7 cellular contexts compared by ENCODE assay signal in the genomic region with DNA sequence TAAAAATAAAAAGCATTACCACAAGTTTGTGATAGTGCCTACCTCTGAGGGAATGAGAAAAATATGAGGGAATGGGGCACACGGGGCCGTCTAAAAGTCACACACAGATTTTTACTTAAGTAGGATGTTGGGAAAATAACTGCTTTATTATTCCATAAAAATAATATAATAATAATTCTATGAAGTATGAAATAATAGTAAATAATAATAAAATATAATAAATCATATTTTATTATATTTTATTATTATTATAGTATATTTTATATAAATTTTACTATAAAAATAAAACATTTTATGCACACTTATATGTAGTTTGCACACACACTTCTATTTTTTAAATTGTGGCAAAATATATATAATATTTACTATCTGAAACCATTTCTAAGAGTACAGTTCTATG.
"Had no signal": no experiment of that assay in that cellular context is flagged by ENCODE, and none has a peak within 500 bp of the region (broad histone marks: within the 10 kb centered on the region; RNA-seq: fewer than 3 reads in every experiment).

No MANE protein-coding gene starts in this region.

- H3K9me3 Mint-ChIP-seq: IgD-negative memory B cell had no signal

- H3K27me3 Mint-ChIP-seq: IgD-negative memory B cell had no signal

- H3K4me3 Mint-ChIP-seq: IgD-negative memory B cell had no signal

- ATAC-seq: HepG2, K562 had no signal

- H3K27ac Mint-ChIP-seq: IgD-negative memory B cell had no signal

- DNase-seq: IMR-90, KBM-7, KG1 had no signal

- FAIRE-seq: HepG2, HTR-8/SVneo, K562 had no signal
